Comparison of ENCODE assay signal across 1 cellular context in the genomic region with DNA sequence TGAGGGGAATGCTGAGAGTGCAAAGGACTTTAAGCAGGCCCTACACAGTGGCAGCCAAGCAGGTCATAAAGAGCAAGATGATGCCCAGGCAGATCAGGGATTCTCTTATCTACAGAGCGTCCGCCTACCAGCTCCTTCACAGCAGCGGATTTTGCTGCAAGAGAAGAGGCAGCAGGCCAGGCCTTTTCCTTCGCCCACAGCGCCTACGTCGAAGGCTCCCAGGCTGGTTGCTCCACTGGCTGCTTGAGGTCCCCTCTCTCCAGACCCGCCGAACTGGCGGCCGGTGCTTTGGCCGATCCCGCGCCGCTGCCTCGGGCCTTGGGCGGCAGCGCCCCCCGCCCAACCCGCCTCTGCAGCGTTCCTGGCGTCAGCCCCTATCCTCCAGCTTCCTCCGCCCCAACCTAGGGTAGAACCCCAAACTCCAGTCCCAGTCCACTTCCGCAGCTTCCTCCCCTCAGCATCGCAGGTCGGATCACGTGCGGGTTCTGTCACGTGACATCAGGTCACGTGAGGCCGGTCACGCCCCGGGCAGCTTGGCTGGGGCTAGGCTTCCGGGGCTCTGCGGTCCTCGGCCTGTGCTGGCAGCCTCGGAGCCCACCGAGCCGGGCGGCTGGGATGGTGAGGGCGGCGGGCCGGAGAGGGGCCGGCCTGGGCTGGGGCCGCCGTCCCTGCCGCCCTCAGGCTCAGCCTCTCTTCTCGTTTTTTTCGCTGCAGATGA.
TF ChIP-seq lines count a peak whose summit lies in the region.
"Not testable (repeated sequence)": the region's sequence is repeated elsewhere in the genome, so short reads cannot be mapped to it uniquely, and the experiment has no call there.

A gene with protein sequence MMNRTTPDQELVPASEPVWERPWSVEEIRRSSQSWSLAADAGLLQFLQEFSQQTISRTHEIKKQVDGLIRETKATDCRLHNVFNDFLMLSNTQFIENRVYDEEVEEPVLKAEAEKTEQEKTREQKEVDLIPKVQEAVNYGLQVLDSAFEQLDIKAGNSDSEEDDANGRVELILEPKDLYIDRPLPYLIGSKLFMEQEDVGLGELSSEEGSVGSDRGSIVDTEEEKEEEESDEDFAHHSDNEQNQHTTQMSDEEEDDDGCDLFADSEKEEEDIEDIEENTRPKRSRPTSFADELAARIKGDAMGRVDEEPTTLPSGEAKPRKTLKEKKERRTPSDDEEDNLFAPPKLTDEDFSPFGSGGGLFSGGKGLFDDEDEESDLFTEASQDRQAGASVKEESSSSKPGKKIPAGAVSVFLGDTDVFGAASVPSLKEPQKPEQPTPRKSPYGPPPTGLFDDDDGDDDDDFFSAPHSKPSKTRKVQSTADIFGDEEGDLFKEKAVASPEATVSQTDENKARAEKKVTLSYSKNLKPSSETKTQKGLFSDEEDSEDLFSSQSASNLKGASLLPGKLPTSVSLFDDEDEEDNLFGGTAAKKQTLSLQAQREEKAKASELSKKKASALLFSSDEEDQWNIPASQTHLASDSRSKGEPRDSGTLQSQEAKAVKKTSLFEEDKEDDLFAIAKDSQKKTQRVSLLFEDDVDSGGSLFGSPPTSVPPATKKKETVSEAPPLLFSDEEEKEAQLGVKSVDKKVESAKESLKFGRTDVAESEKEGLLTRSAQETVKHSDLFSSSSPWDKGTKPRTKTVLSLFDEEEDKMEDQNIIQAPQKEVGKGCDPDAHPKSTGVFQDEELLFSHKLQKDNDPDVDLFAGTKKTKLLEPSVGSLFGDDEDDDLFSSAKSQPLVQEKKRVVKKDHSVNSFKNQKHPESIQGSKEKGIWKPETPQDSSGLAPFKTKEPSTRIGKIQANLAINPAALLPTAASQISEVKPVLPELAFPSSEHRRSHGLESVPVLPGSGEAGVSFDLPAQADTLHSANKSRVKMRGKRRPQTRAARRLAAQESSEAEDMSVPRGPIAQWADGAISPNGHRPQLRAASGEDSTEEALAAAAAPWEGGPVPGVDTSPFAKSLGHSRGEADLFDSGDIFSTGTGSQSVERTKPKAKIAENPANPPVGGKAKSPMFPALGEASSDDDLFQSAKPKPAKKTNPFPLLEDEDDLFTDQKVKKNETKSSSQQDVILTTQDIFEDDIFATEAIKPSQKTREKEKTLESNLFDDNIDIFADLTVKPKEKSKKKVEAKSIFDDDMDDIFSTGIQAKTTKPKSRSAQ (N-terminal part only) (plus strand): TSS at position 564 of the 718 bp plus-strand sequence. CDS start 52 bp downstream, at position 616.

TF ChIP-seq in HepG2, 621 proteins besides CTCF, POLR2A, EP300 and RAD21 (continued from another document and continues in another):
- TF ChIP-seq ZNF670 (CRISPR knock-in tag; IDR thresholded peaks at IDR 0.05; ENCODE audit: borderline replicate concordance) (peak; percentile 50; the same call in 1 of the 2 replicates), ZNF160 (CRISPR knock-in tag; IDR thresholded peaks at IDR 0.05) (peak; percentile 93), ZNF331 (CRISPR knock-in tag; IDR thresholded peaks at IDR 0.05) (peak; percentile 78), THAP8 (CRISPR knock-in tag; IDR thresholded peaks at IDR 0.05; ENCODE audit: borderline replicate concordance) (0 out of 2 replicates have a peak, but pooled peaks have one; percentile 33), MXI1 (IDR thresholded peaks at IDR 0.05; ENCODE audit: borderline replicate concordance, low read depth, low read length) (peak; percentile 51; the same call in 1 of the 3 replicates), ZNF501 (CRISPR knock-in tag; IDR thresholded peaks at IDR 0.05) (peak; percentile 60; the same call in 1 of the 2 replicates), ZNF678 (CRISPR knock-in tag; IDR thresholded peaks at IDR 0.05) (0 out of 2 replicates have a peak, but pooled peaks have one; percentile 78), BCL6 (CRISPR knock-in tag; IDR thresholded peaks at IDR 0.05) (peak; percentile 36; the same call in 1 of the 2 replicates), MIER3 (CRISPR knock-in tag; IDR thresholded peaks at IDR 0.05; ENCODE audit: borderline replicate concordance) (peak; percentile 88; the same call in 1 of the 2 replicates), NR2F6 (CRISPR knock-in tag; IDR thresholded peaks at IDR 0.05) (peak; percentile 75), ZNF343 (CRISPR knock-in tag; IDR thresholded peaks at IDR 0.05) (peak; percentile 66; the same call in 1 of the 2 replicates), ZFP90 (CRISPR knock-in tag; IDR thresholded peaks at IDR 0.05; ENCODE audit: borderline replicate concordance) (peak; percentile 58; the same call in 1 of the 2 replicates), FOXA3 (CRISPR knock-in tag; IDR thresholded peaks at IDR 0.05) (peak; percentile 78), DMAP1 (CRISPR knock-in tag; IDR thresholded peaks at IDR 0.05) (peak; percentile 82), ZNF839 (CRISPR knock-in tag; IDR thresholded peaks at IDR 0.05; ENCODE audit: borderline replicate concordance) (0 out of 2 replicates have a peak, but pooled peaks have one; percentile 53), ZNF740 (CRISPR knock-in tag; IDR thresholded peaks at IDR 0.05) (peak; percentile 40; the same call in 1 of the 2 replicates), TBL1XR1 (IDR thresholded peaks at IDR 0.05; ENCODE audit: borderline replicate concordance, low read length, partially characterized antibody) (peak; percentile 53), ZFY (CRISPR knock-in tag; IDR thresholded peaks at IDR 0.05) (peak; percentile 89)
- TF ChIP-seq, protein P1, sequence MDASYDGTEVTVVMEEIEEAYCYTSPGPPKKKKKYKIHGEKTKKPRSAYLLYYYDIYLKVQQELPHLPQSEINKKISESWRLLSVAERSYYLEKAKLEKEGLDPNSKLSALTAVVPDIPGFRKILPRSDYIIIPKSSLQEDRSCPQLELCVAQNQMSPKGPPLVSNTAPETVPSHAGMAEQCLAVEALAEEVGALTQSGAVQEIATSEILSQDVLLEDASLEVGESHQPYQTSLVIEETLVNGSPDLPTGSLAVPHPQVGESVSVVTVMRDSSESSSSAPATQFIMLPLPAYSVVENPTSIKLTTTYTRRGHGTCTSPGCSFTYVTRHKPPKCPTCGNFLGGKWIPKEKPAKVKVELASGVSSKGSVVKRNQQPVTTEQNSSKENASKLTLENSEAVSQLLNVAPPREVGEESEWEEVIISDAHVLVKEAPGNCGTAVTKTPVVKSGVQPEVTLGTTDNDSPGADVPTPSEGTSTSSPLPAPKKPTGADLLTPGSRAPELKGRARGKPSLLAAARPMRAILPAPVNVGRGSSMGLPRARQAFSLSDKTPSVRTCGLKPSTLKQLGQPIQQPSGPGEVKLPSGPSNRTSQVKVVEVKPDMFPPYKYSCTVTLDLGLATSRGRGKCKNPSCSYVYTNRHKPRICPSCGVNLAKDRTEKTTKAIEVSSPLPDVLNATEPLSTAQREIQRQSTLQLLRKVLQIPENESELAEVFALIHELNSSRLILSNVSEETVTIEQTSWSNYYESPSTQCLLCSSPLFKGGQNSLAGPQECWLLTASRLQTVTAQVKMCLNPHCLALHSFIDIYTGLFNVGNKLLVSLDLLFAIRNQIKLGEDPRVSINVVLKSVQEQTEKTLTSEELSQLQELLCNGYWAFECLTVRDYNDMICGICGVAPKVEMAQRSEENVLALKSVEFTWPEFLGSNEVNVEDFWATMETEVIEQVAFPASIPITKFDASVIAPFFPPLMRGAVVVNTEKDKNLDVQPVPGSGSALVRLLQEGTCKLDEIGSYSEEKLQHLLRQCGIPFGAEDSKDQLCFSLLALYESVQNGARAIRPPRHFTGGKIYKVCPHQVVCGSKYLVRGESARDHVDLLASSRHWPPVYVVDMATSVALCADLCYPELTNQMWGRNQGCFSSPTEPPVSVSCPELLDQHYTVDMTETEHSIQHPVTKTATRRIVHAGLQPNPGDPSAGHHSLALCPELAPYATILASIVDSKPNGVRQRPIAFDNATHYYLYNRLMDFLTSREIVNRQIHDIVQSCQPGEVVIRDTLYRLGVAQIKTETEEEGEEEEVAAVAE (CRISPR knock-in tag; IDR thresholded peaks at IDR 0.05; ENCODE audit: borderline replicate concordance), result peak; percentile 79; the same call in 1 of the 2 replicates
- TF ChIP-seq, protein P2, sequence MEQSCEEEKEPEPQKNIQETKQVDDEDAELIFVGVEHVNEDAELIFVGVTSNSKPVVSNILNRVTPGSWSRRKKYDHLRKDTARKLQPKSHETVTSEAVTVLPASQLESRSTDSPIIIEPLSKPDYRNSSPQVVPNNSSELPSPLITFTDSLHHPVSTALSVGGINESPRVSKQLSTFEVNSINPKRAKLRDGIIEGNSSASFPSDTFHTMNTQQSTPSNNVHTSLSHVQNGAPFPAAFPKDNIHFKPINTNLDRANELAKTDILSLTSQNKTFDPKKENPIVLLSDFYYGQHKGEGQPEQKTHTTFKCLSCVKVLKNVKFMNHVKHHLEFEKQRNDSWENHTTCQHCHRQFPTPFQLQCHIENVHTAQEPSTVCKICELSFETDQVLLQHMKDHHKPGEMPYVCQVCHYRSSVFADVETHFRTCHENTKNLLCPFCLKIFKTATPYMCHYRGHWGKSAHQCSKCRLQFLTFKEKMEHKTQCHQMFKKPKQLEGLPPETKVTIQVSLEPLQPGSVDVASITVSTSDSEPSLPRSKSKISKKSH (CRISPR knock-in tag; IDR thresholded peaks at IDR 0.05; ENCODE audit: borderline replicate concordance), result peak; percentile 70; the same call in 1 of the 2 replicates
- TF ChIP-seq, protein P3, sequence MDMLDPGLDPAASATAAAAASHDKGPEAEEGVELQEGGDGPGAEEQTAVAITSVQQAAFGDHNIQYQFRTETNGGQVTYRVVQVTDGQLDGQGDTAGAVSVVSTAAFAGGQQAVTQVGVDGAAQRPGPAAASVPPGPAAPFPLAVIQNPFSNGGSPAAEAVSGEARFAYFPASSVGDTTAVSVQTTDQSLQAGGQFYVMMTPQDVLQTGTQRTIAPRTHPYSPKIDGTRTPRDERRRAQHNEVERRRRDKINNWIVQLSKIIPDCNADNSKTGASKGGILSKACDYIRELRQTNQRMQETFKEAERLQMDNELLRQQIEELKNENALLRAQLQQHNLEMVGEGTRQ (IDR thresholded peaks at IDR 0.05; ENCODE audit: low read depth, low read length), result peak; percentile 97
- TF ChIP-seq, protein P3 (CRISPR knock-in tag; IDR thresholded peaks at IDR 0.05; ENCODE audit: borderline replicate concordance), result peak; percentile 96; the same call in 1 of the 2 replicates
- TF ChIP-seq, protein P4, sequence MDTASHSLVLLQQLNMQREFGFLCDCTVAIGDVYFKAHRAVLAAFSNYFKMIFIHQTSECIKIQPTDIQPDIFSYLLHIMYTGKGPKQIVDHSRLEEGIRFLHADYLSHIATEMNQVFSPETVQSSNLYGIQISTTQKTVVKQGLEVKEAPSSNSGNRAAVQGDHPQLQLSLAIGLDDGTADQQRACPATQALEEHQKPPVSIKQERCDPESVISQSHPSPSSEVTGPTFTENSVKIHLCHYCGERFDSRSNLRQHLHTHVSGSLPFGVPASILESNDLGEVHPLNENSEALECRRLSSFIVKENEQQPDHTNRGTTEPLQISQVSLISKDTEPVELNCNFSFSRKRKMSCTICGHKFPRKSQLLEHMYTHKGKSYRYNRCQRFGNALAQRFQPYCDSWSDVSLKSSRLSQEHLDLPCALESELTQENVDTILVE (CRISPR knock-in tag; IDR thresholded peaks at IDR 0.05), result peak; percentile 80; the same call in 1 of the 2 replicates
- not testable (repeated sequence) for TF ChIP-seq NR2F6 (IDR thresholded peaks at IDR 0.05)
- TF ChIP-seq, protein P5, sequence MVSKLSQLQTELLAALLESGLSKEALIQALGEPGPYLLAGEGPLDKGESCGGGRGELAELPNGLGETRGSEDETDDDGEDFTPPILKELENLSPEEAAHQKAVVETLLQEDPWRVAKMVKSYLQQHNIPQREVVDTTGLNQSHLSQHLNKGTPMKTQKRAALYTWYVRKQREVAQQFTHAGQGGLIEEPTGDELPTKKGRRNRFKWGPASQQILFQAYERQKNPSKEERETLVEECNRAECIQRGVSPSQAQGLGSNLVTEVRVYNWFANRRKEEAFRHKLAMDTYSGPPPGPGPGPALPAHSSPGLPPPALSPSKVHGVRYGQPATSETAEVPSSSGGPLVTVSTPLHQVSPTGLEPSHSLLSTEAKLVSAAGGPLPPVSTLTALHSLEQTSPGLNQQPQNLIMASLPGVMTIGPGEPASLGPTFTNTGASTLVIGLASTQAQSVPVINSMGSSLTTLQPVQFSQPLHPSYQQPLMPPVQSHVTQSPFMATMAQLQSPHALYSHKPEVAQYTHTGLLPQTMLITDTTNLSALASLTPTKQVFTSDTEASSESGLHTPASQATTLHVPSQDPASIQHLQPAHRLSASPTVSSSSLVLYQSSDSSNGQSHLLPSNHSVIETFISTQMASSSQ (IDR thresholded peaks at IDR 0.05; ENCODE audit: low read depth), result not testable (repeated sequence)
- TF ChIP-seq, protein P5 (CRISPR knock-in tag; IDR thresholded peaks at IDR 0.05; ENCODE audit: borderline replicate concordance), result peak; percentile 65; the same call in 1 of the 2 replicates
- TF ChIP-seq, protein P6, sequence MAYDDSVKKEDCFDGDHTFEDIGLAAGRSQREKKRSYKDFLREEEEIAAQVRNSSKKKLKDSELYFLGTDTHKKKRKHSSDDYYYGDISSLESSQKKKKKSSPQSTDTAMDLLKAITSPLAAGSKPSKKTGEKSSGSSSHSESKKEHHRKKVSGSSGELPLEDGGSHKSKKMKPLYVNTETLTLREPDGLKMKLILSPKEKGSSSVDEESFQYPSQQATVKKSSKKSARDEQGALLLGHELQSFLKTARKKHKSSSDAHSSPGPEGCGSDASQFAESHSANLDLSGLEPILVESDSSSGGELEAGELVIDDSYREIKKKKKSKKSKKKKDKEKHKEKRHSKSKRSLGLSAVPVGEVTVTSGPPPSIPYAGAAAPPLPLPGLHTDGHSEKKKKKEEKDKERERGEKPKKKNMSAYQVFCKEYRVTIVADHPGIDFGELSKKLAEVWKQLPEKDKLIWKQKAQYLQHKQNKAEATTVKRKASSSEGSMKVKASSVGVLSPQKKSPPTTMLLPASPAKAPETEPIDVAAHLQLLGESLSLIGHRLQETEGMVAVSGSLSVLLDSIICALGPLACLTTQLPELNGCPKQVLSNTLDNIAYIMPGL (CRISPR knock-in tag; IDR thresholded peaks at IDR 0.05; ENCODE audit: borderline replicate concordance in 1 of 2, low read depth in 1 of 2), result peak; percentile 81 to 86; a peak in 3 of 4 replicates
